8 cellular contexts compared by ENCODE assay signal in genomic region chr10:7690885-7691597, GRCh38. TPM values are rescaled to one million over a fixed set of nuclear protein-coding genes. Genes with fewer than 3 reads are reported as not detected.
"Had no signal": no experiment of that assay in that cellular context is flagged by ENCODE, and none has a peak within 500 bp of the region (broad histone marks: within the 10 kb centered on the region; RNA-seq: fewer than 3 reads in every experiment).

No MANE protein-coding gene starts in this region.

RNA-seq across cellular contexts. Expression of gene ITIH2, which starts 12.1 kb away (rescaled TPM):
- total RNA-seq: activated CD4-positive, alpha-beta memory T cell treated with anti-CD3 and anti-CD28 coated beads, Interleukin-2, amount 10 ng/mL, durations not matched to agents 7 days and 5 days; activated CD4-positive, alpha-beta T cell treated with anti-CD3 and anti-CD28 coated beads, Interleukin-2, amount 10 ng/mL, durations not matched to agents 7 days and 5 days; chondrocyte; MCF 10A; OCI-LY7; RPMI7951; T-helper 2 cell treated with Interferon-gamma antibody and Interleukin-4, amounts not matched to agents 100 ng/mL and 5 ng/mL, for 36 hours had no signal
- polyA plus RNA-seq: aorta had no signal

RNA-seq across cellular contexts. Expression of gene ITIH5, which starts 24.3 kb away (rescaled TPM):
- total RNA-seq: activated CD4-positive, alpha-beta memory T cell treated with anti-CD3 and anti-CD28 coated beads, Interleukin-2, amount 10 ng/mL, durations not matched to agents 7 days and 5 days; activated CD4-positive, alpha-beta T cell treated with anti-CD3 and anti-CD28 coated beads, Interleukin-2, amount 10 ng/mL, durations not matched to agents 7 days and 5 days; MCF 10A; OCI-LY7; T-helper 2 cell treated with Interferon-gamma antibody and Interleukin-4, amounts not matched to agents 100 ng/mL and 5 ng/mL, for 36 hours had no signal
